Comparison of ENCODE assay signal across 8 cellular contexts in genomic region chr15:40928975-40929729, GRCh38. TPM values are rescaled to one million over a fixed set of nuclear protein-coding genes. Genes with fewer than 3 reads are reported as not detected.
A peak's percentile ranks its signal among the peaks of the same experiment; 100 is the strongest.
DNase-seq lines count a peak whose midpoint lies in the region; ATAC-seq and TF ChIP-seq lines count a peak whose summit lies in the region.

Gene DLL4, plus strand, starts transcription at chr15:40929340. Its CDS starts 329 bp downstream, at chr15:40929669.

- H3K9me3 ChIP-seq in HUES6 (ENCODE audit: control insufficient read depth, insufficient read depth, low read depth, low read length) (no peaks in the 10 kb centered on the region), NT2/D1 (ENCODE audit: insufficient read depth, low read length) (no peaks in the 10 kb centered on the region), gastrocnemius medialis (no peaks in the 10 kb centered on the region)

- peaks cover 45% of the 10 kb centered on the region for H3K4me1 Mint-ChIP-seq in activated naive CD8-positive, alpha-beta T cell treated with anti-CD3 and anti-CD28 coated beads, Interleukin-2, amount 50 U/mL, for 24 hours

- peak within 1 kb of the TSS; percentile 68 for H3K4me3 Mint-ChIP-seq in activated naive CD8-positive, alpha-beta T cell treated with anti-CD3 and anti-CD28 coated beads, Interleukin-2, amount 50 U/mL, for 24 hours

- H3K4me1 ChIP-seq in HUES6 (ENCODE audit: control insufficient read depth, insufficient read depth, low read length) (peaks cover 42% of the 10 kb centered on the region), NT2/D1 (ENCODE audit: insufficient read depth, insufficient read length) (peaks cover 13% of the 10 kb centered on the region), gastrocnemius medialis (peaks cover 43 to 57% of the 10 kb centered on the region in 2 donors)

- H3K9ac ChIP-seq in HUES6 (ENCODE audit: low read length) (no peak within 1 kb of the TSS), NT2/D1 (ENCODE audit: insufficient read length, low read depth) (peak within 1 kb of the TSS; percentile 42)

- peak; percentile 21 for ATAC-seq in activated naive CD8-positive, alpha-beta T cell treated with anti-CD3 and anti-CD28 coated beads, Interleukin-2, amount 50 U/mL, for 24 hours
- ATAC-seq in gastrocnemius medialis, result peak; percentile 31 to 38
- ATAC-seq in GM19455 (IDR thresholded peaks at IDR 0.05; ENCODE audit: unreplicated experiment), result no peak
- ATAC-seq in HG03039 (IDR thresholded peaks at IDR 0.05; ENCODE audit: unreplicated experiment), result no peak

- H3K27me3 ChIP-seq in HUES6 (ENCODE audit: control insufficient read depth, insufficient read depth, low read length), result peaks cover 99% of the 10 kb centered on the region
- peaks cover 98% of the 10 kb centered on the region for H3K27me3 ChIP-seq in NT2/D1 (ENCODE audit: insufficient read depth, insufficient read length)
- peaks cover 60 to 72% (median 69%) of the 10 kb centered on the region in 3 donors for H3K27me3 ChIP-seq in gastrocnemius medialis

- in situ Hi-C loops in gastrocnemius medialis (cut with MboI; ENCODE audit: low sequenced_read_pairs in 4 of 4), result no loop called here

- no peak within 1 kb of the TSS for H3K27ac Mint-ChIP-seq in activated naive CD8-positive, alpha-beta T cell treated with anti-CD3 and anti-CD28 coated beads, Interleukin-2, amount 50 U/mL, for 24 hours

- DNase-seq in D341Med (ENCODE audit: low spot score) (peak; percentile 83), NT2/D1 (ENCODE audit: low read depth, low spot score) (no peak), hepatic stellate cell (ENCODE audit: low spot score) (peak; percentile 56), gastrocnemius medialis (no peak)
- peak; percentile 37 for DNase-seq in activated naive CD8-positive, alpha-beta T cell treated with anti-CD3 and anti-CD28 coated beads, Interleukin-2, amount 50 U/mL, for 24 hours

- H3K36me3 ChIP-seq in HUES6 (ENCODE audit: control insufficient read depth, insufficient read depth, low read length) (no peaks in the 10 kb centered on the region), NT2/D1 (ENCODE audit: insufficient read depth, insufficient read length, low read length) (no peaks in the 10 kb centered on the region), gastrocnemius medialis (no peaks in the 10 kb centered on the region)

- intact Hi-C loops in gastrocnemius medialis (cut with DNase I; ENCODE audit: low total_unique reads), result no loop called here

- H3K27ac ChIP-seq in HUES6 (ENCODE audit: low read depth, low read length) (no peak within 1 kb of the TSS), gastrocnemius medialis (peak within 1 kb of the TSS; percentile 54 to 76 (median 65))

- H3K9me3 Mint-ChIP-seq in activated naive CD8-positive, alpha-beta T cell treated with anti-CD3 and anti-CD28 coated beads, Interleukin-2, amount 50 U/mL, for 24 hours, result no peaks in the 10 kb centered on the region

- H3K36me3 Mint-ChIP-seq in activated naive CD8-positive, alpha-beta T cell treated with anti-CD3 and anti-CD28 coated beads, Interleukin-2, amount 50 U/mL, for 24 hours (ENCODE audit: low read depth), result no peaks in the 10 kb centered on the region

- H3K27me3 Mint-ChIP-seq in activated naive CD8-positive, alpha-beta T cell treated with anti-CD3 and anti-CD28 coated beads, Interleukin-2, amount 50 U/mL, for 24 hours, result peaks cover 68% of the 10 kb centered on the region

- peak in 1 of 5 experiments; percentile 18 for TF ChIP-seq CTCF in gastrocnemius medialis (IDR thresholded peaks at IDR 0.05 in 4 of 5, conservative IDR thresholded peaks at IDR 0.05 in 1 of 5)

- H3K4me3 ChIP-seq in HUES6 (ENCODE audit: low read depth, low read length) (peak within 1 kb of the TSS; percentile 80), NT2/D1 (ENCODE audit: insufficient read length, low read depth) (peak within 1 kb of the TSS; percentile 28), gastrocnemius medialis (peak within 1 kb of the TSS; percentile 56 to 76 (median 65))

- peak; percentile 70 to 88 for TF ChIP-seq POLR2A in gastrocnemius medialis (IDR thresholded peaks at IDR 0.05)

RNA-seq across cellular contexts. Expression of gene DLL4, which starts in this region (rescaled TPM):
- total RNA-seq in gastrocnemius medialis, result 10 to 100 TPM in 2 of 4 donors, 1 to 10 TPM in 2; 5.9 to 15.7 (median 8.9) TPM

Comparison
In these comparisons a context has a peak if more than half of its experiments do, and no peak if none do; other contexts are left out.
1. DNase-seq: peak in D341Med (single experiment), activated naive CD8-positive, alpha-beta T cell treated with anti-CD3 and anti-CD28 coated beads, Interleukin-2, amount 50 U/mL, for 24 hours (single experiment) and hepatic stellate cell (single experiment); none in NT2/D1 (single experiment) and gastrocnemius medialis (0 of 2).
2. H3K4me3 ChIP-seq: peak in every context shown above with its lines; median percentile 80 in HUES6; 65 in gastrocnemius medialis; 28 in NT2/D1.
3. ATAC-seq: peak in activated naive CD8-positive, alpha-beta T cell treated with anti-CD3 and anti-CD28 coated beads, Interleukin-2, amount 50 U/mL, for 24 hours (single experiment) and gastrocnemius medialis (2 of 2); none in GM19455 (single experiment) and HG03039 (single experiment).